In genomic region chr11:1263036-1263435, GRCh38 we compare ENCODE assay signal across 8 cellular contexts. TPM values are rescaled to one million over a fixed set of nuclear protein-coding genes. Genes with fewer than 3 reads are reported as not detected.
DNase-seq lines count a peak whose midpoint lies in the region; ATAC-seq and TF ChIP-seq lines count a peak whose summit lies in the region.
"Had no signal": no experiment of that assay in that cellular context is flagged by ENCODE, and none has a peak within 500 bp of the region (broad histone marks: within the 10 kb centered on the region; RNA-seq: fewer than 3 reads in every experiment).

No MANE protein-coding gene starts in this region.

- peaks cover 12% of the 10 kb centered on the region for H3K9me3 ChIP-seq in WERI-Rb-1 (ENCODE audit: severe bottlenecking)

- DNase-seq in WERI-Rb-1 = no peak
- peak; percentile 28 for DNase-seq in left ventricle myocardium superior
- DNase-seq in NCI-H1105 treated with DMSO at 0.1 percent for 48 hours (lab: John Stamatoyannopoulos, UW) = no peak

- H3K36me3 ChIP-seq in WERI-Rb-1 = no peaks in the 10 kb centered on the region

- H3K27ac Mint-ChIP-seq in stimulated activated naive CD8-positive, alpha-beta T cell treated with anti-CD3 and anti-CD28 coated beads, Interleukin-15, Interleukin-2, amounts not matched to agents 100 ng/mL and 50 ng/mL, for 24 hours = peak overlapping the region; percentile 89

- ATAC-seq in GM21786 (IDR thresholded peaks at IDR 0.05; ENCODE audit: unreplicated experiment) (peak; percentile 33), left ventricle myocardium superior (peak; percentile 9), HG02970 (IDR thresholded peaks at IDR 0.05; ENCODE audit: low FRiP score, unreplicated experiment) (no peak), GM19397 (IDR thresholded peaks at IDR 0.05; ENCODE audit: unreplicated experiment) (no peak)

- intact Hi-C loops in left ventricle myocardium superior (cut with micrococcal nuclease) = no loop called here

- peak overlapping the region; percentile 24 for H3K4me3 ChIP-seq in WERI-Rb-1 (ENCODE audit: low read depth, low read length)

- peaks cover 20% of the 10 kb centered on the region for H3K36me3 Mint-ChIP-seq in stimulated activated naive CD8-positive, alpha-beta T cell treated with anti-CD3 and anti-CD28 coated beads, Interleukin-15, Interleukin-2, amounts not matched to agents 100 ng/mL and 50 ng/mL, for 24 hours (ENCODE audit: low read depth)

- peak overlapping the region; percentile 33; the same call in 1 of the 2 replicates for H3K27ac ChIP-seq in WERI-Rb-1
- H3K27ac ChIP-seq: KMS-11 had no signal

- peak overlapping the region; percentile 81 for H3K4me3 Mint-ChIP-seq in stimulated activated naive CD8-positive, alpha-beta T cell treated with anti-CD3 and anti-CD28 coated beads, Interleukin-15, Interleukin-2, amounts not matched to agents 100 ng/mL and 50 ng/mL, for 24 hours

- TF ChIP-seq CTCF in WERI-Rb-1 (IDR thresholded peaks at IDR 0.05; ENCODE audit: low read depth, low read length) = no peak

- no peaks in the 10 kb centered on the region for H3K27me3 ChIP-seq in WERI-Rb-1 (ENCODE audit: insufficient read depth, low read depth, severe bottlenecking)

- H3K9me3 Mint-ChIP-seq in stimulated activated naive CD8-positive, alpha-beta T cell treated with anti-CD3 and anti-CD28 coated beads, Interleukin-15, Interleukin-2, amounts not matched to agents 100 ng/mL and 50 ng/mL, for 24 hours = peaks cover 8% of the 10 kb centered on the region

- no peaks in the 10 kb centered on the region for H3K27me3 Mint-ChIP-seq in stimulated activated naive CD8-positive, alpha-beta T cell treated with anti-CD3 and anti-CD28 coated beads, Interleukin-15, Interleukin-2, amounts not matched to agents 100 ng/mL and 50 ng/mL, for 24 hours

- H3K4me1 Mint-ChIP-seq in stimulated activated naive CD8-positive, alpha-beta T cell treated with anti-CD3 and anti-CD28 coated beads, Interleukin-15, Interleukin-2, amounts not matched to agents 100 ng/mL and 50 ng/mL, for 24 hours (ENCODE audit: low read depth) = peaks cover 21% of the 10 kb centered on the region

RNA-seq across cellular contexts. Expression of gene MUC5B, which starts 40.2 kb away (rescaled TPM):
- not detected for total RNA-seq in left ventricle myocardium superior

RNA-seq across cellular contexts. Expression of gene TOLLIP, which starts 46.4 kb away (rescaled TPM):
- total RNA-seq in left ventricle myocardium superior = 50.2 TPM

Comparison
In these comparisons a context has a peak if more than half of its experiments do, and no peak if none do; other contexts are left out.
1. ATAC-seq: peak in GM21786 (single experiment) and left ventricle myocardium superior (single experiment); none in HG02970 (single experiment) and GM19397 (single experiment).